In genomic region chr13:112657850-112658445, GRCh38 we compare ENCODE assay signal across 16 cellular contexts. TPM values are rescaled to one million over a fixed set of nuclear protein-coding genes. Genes with fewer than 3 reads are reported as not detected.
DNase-seq lines count a peak whose midpoint lies in the region; ATAC-seq and TF ChIP-seq lines count a peak whose summit lies in the region.
"Had no signal": no experiment of that assay in that cellular context is flagged by ENCODE, and none has a peak within 500 bp of the region (broad histone marks: within the 10 kb centered on the region; RNA-seq: fewer than 3 reads in every experiment).

No MANE protein-coding gene starts in this region.

- no peak overlapping the region for H3K4me3 ChIP-seq in A673 (ENCODE audit: low read depth, low read length, poor library complexity, severe bottlenecking)
- H3K4me3 ChIP-seq: cardiac muscle cell, gastroesophageal sphincter, HAP-1, sigmoid colon, vagina had no signal

- no peaks in the 10 kb centered on the region for H3K27me3 ChIP-seq in A673 (replicated peaks; ENCODE audit: insufficient read depth, low read depth, low read length, poor library complexity)
- H3K27me3 ChIP-seq: cardiac muscle cell, gastroesophageal sphincter, sigmoid colon, vagina had no signal

- POLR2A ChIA-PET in A673 (lab: Charles Lee; ENCODE audit: low non-redundant PET) (no interaction called here), MCF 10A (lab: Yijun Ruan, JAX) (interaction anchor here (0.7 to 1.1 kb wide), 2 partner anchors 54 to 239 kb away, joined by 3 to 6 read pairs; no protein-coding TSS in a partner anchor)

- peaks cover 6% of the 10 kb centered on the region for H3K4me1 ChIP-seq in A673 (ENCODE audit: insufficient read depth, low read length, poor library complexity, severe bottlenecking)
- H3K4me1 ChIP-seq: HAP-1 had no signal

- peak; percentile 72 for DNase-seq in A673 (ENCODE audit: low spot score)
- DNase-seq in HPDE6-E6E7 (ENCODE audit: extremely low spot score): peak; percentile 83
- DNase-seq in MCF 10A (ENCODE audit: unreplicated experiment): peak; percentile 66
- DNase-seq in kidney tubule cell (ENCODE audit: low spot score): peak; percentile 99
- no peak for DNase-seq in NCI-H1048 (lab: John Stamatoyannopoulos, UW)
- DNase-seq in NCI-H1694 treated with DMSO at 0.1 percent for 48 hours (lab: John Stamatoyannopoulos, UW): no peak
- no peak for DNase-seq in NCI-H2029 (lab: John Stamatoyannopoulos, UW)
- DNase-seq: AML-193, midbrain, NCI-H1092 treated with DMSO at 0.1 percent for 48 hours, sigmoid colon had no signal

- no peaks in the 10 kb centered on the region for H3K36me3 ChIP-seq in A673 (ENCODE audit: insufficient read depth, low read length, poor library complexity, severe bottlenecking)
- H3K36me3 ChIP-seq: cardiac muscle cell, gastroesophageal sphincter, HAP-1, sigmoid colon, vagina had no signal

- CTCF ChIA-PET in A673 (lab: Charles Lee): no interaction called here
- CTCF ChIA-PET in MCF 10A (lab: Yijun Ruan, JAX): interaction anchor here (0.6 to 0.9 kb wide), 2 partner anchors 18 to 219 kb away, joined by 3 read pairs; no protein-coding TSS in a partner anchor

- BruUV-seq in A673 (replicated peaks; lab: Mats Ljungman, UMichigan) (no TSS peak), MCF 10A (replicated peaks; lab: Mats Ljungman, UMichigan) (no TSS peak)

- H3K9me3 ChIP-seq in A673 (ENCODE audit: low read depth, low read length, poor library complexity, severe bottlenecking): no peaks in the 10 kb centered on the region
- H3K9me3 ChIP-seq: gastroesophageal sphincter, HAP-1, sigmoid colon, vagina had no signal

- H3K4me1 Mint-ChIP-seq in MCF 10A (ENCODE audit: insufficient read depth, unreplicated experiment): peaks cover 14% of the 10 kb centered on the region

- no peaks in the 10 kb centered on the region for H3K9me3 Mint-ChIP-seq in MCF 10A (ENCODE audit: unreplicated experiment)

- H3K27ac Mint-ChIP-seq in MCF 10A (ENCODE audit: low read depth, unreplicated experiment): peak overlapping the region; percentile 85

- H3K4me3 Mint-ChIP-seq in MCF 10A (ENCODE audit: unreplicated experiment): no peak overlapping the region

- no peak overlapping the region for H3K27ac ChIP-seq in A673 (ENCODE audit: low read depth, low read length, poor library complexity, severe bottlenecking)
- H3K27ac ChIP-seq: cardiac muscle cell, gastroesophageal sphincter, sigmoid colon, vagina had no signal

- TF ChIP-seq CTCF in A673 (conservative IDR thresholded peaks at IDR 0.05; ENCODE audit: low read depth, low read length) (no peak), MCF 10A (IDR thresholded peaks at IDR 0.05; ENCODE audit: unreplicated experiment) (no peak)

- H3K27me3 Mint-ChIP-seq in MCF 10A (ENCODE audit: insufficient read depth, unreplicated experiment): no peaks in the 10 kb centered on the region

- intact Hi-C loops in A673 (cut with micrococcal nuclease; ENCODE audit: unreplicated experiment): no loop called here
- intact Hi-C loops in MCF 10A (cut with micrococcal nuclease): no loop called here

- no peak for ATAC-seq in HG02588 (IDR thresholded peaks at IDR 0.05; ENCODE audit: unreplicated experiment)
- ATAC-seq: gastroesophageal sphincter had no signal

- no peaks in the 10 kb centered on the region for H3K36me3 Mint-ChIP-seq in MCF 10A (ENCODE audit: insufficient read depth, unreplicated experiment)

RNA-seq across cellular contexts. Expression of gene ATP11A, which starts 31.9 kb away (rescaled TPM):
- 9.4 and 11.8 TPM in 2 replicates for total RNA-seq in A673 (2021)
- 41.2 and 42.7 TPM in 2 replicates for total RNA-seq in MCF 10A (2022)

Comparison
In these comparisons a context has a peak if more than half of its experiments do, and no peak if none do; other contexts are left out.
1. DNase-seq: peak in A673 (single experiment), HPDE6-E6E7 (single experiment), MCF 10A (single experiment) and kidney tubule cell (single experiment); none in NCI-H1048 (single experiment), NCI-H1694 treated with DMSO at 0.1 percent for 48 hours (single experiment) and NCI-H2029 (single experiment).